15 cellular contexts compared by ENCODE assay signal in genomic region chr16:22111629-22112028, GRCh38. TPM values are rescaled to one million over a fixed set of nuclear protein-coding genes. Genes with fewer than 3 reads are reported as not detected.
"Had no signal": no experiment of that assay in that cellular context is flagged by ENCODE, and none has a peak within 500 bp of the region (broad histone marks: within the 10 kb centered on the region; RNA-seq: fewer than 3 reads in every experiment).

No MANE protein-coding gene starts in this region.

RNA-seq across cellular contexts. Expression of gene VWA3A, which starts 19.3 kb away (rescaled TPM):
- total RNA-seq: activated naive CD4-positive, alpha-beta T cell treated with anti-CD3 and anti-CD28 coated beads for 36 hours; activated T-helper 17 cell treated with anti-CD3 and anti-CD28 coated beads, Interleukin-2, amount 50 U/mL, for 72 hours; ascending aorta; astrocyte; cardiac septum; chondrocyte had no signal

RNA-seq across cellular contexts. Expression of gene SDR42E2, which starts 50.7 kb away (rescaled TPM):
- total RNA-seq: activated naive CD8-positive, alpha-beta T cell treated with anti-CD3 and anti-CD28 coated beads for 36 hours; activated T-cell treated with anti-CD3 and anti-CD28 coated beads, Interleukin-2, amount 50 U/mL, for 4 hours; activated T-helper 1 cell treated with anti-CD3 and anti-CD28 coated beads, Interleukin-12 subunit alpha, Interleukin-12 subunit beta, Interleukin-2, Interleukin-4 antibody, amounts not matched to agents 30 ng/mL and 10 ng/mL and 1 ng/mL, durations not matched to agents 14 hours and 24 hours and 36 hours; activated T-helper 17 cell treated with anti-CD3 and anti-CD28 coated beads, Interleukin-2, amount 50 U/mL, for 72 hours; adrenal gland; aorta; ascending aorta; astrocyte; bronchial epithelial cell; cardiac septum; cerebellum; chondrocyte had no signal
- polyA plus RNA-seq: adipose tissue, cardiac muscle cell had no signal
